1 cellular context compared by ENCODE assay signal in the genomic region with DNA sequence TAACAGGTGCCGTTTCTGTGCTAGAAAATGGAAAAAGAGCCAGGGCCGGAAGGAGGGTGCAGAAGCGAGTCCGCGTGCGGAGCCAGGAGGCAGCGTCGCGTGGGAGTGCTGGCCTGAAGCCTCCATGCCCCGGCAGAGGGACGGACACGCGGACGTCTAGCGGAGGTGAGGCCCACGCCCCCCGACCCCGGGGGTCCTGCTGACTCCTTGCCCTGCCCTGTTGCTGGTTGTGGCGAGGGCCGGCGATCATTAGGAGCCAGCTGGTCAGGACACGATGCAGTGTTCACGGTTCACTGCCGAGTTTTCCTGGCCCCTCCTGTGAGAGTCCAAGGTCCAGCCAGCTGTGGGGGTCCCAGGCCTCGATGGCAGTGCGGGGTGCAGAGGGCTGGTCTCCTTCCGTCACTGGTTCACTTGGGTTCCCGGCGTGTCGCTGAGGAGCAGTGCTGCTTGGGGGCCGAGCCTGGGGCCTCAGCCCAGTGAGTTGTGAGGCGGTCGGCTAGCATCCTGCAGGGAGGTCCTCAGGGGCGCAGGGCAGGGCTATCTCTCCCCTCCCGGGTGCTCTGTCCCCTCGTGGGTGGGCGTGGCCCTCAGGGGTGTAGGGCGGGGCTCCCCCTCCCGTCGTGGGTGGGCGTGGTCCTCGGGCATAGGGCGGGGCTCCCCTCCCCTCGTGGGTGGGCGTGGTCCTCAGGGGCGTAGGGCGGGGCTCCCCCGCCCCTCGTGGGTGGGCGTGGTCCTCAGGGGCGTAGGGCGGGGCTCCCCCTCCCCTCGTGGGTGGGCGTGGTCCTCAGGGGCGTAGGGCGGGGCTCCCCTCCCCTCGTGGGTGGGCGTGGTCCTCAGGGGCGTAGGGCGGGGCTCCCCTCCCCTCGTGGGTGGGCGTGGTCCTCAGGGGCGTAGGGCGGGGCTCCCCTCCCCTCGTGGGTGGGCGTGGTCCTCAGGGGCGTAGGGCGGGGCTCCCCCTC. TPM values are rescaled to one million over a fixed set of nuclear protein-coding genes. Genes with fewer than 3 reads are reported as not detected.
"Had no signal": no experiment of that assay in that cellular context is flagged by ENCODE, and none has a peak within 500 bp of the region (broad histone marks: within the 10 kb centered on the region; RNA-seq: fewer than 3 reads in every experiment).

No MANE protein-coding gene starts in this region.

RNA-seq across cellular contexts. Expression of gene SLC49A3, which starts 42.3 kb away (rescaled TPM):
- polyA plus RNA-seq: neural cell had no signal
